ENCODE assay signal across 16 cellular contexts in genomic region chr4:81084624-81085023, GRCh38. TPM values are rescaled to one million over a fixed set of nuclear protein-coding genes. Genes with fewer than 3 reads are reported as not detected.
A peak's percentile ranks its signal among the peaks of the same experiment; 100 is the strongest.
DNase-seq lines count a peak whose midpoint lies in the region; ATAC-seq and TF ChIP-seq lines count a peak whose summit lies in the region.
"Had no signal": no experiment of that assay in that cellular context is flagged by ENCODE, and none has a peak within 500 bp of the region (broad histone marks: within the 10 kb centered on the region; RNA-seq: fewer than 3 reads in every experiment).

No MANE protein-coding gene starts in this region.

- H3K27me3 ChIP-seq in CD8-positive, alpha-beta T cell (ENCODE audit: insufficient read depth, low read length) = no peaks in the 10 kb centered on the region

- no peaks in the 10 kb centered on the region for H3K27me3 Mint-ChIP-seq in nephron progenitor cell (ENCODE audit: low read depth, poor library complexity)
- H3K27me3 Mint-ChIP-seq in CD8-positive, alpha-beta T cell (ENCODE audit: low read depth) = peaks cover 6% of the 10 kb centered on the region

- H3K4me3 Mint-ChIP-seq in nephron progenitor cell = no peak overlapping the region
- no peak overlapping the region for H3K4me3 Mint-ChIP-seq in CD8-positive, alpha-beta T cell

- no peak overlapping the region for H3K4me3 ChIP-seq in fibroblast of pulmonary artery (replicated peaks; ENCODE audit: low read depth, low read length)
- no peak overlapping the region for H3K4me3 ChIP-seq in CD8-positive, alpha-beta T cell (ENCODE audit: low read depth, low read length)

- H3K4me1 Mint-ChIP-seq in nephron progenitor cell = peaks cover 14% of the 10 kb centered on the region
- no peaks in the 10 kb centered on the region for H3K4me1 Mint-ChIP-seq in CD8-positive, alpha-beta T cell (ENCODE audit: low read depth)

- CTCF ChIA-PET in CD8-positive, alpha-beta T cell (lab: Charles Lee) = interaction anchor here (2.4 kb wide), 1 partner anchor 15 kb away, joined by 15 read pairs; no protein-coding TSS in a partner anchor

- no peak overlapping the region for H3K27ac ChIP-seq in CD8-positive, alpha-beta T cell (ENCODE audit: low read depth, low read length)

- POLR2A ChIA-PET in CD8-positive, alpha-beta T cell (lab: Charles Lee) = interaction anchor here (0.6 kb wide), 1 partner anchor 153 kb away, joined by 3 read pairs; no protein-coding TSS in a partner anchor

- DNase-seq in NCI-H146 (lab: John Stamatoyannopoulos, UW) (peak; percentile 1), NCI-H146 treated with DMSO at 0.1 percent for 48 hours (lab: John Stamatoyannopoulos, UW; ENCODE audit: unreplicated experiment) (no peak), NCI-H69 (lab: John Stamatoyannopoulos, UW) (peak; percentile 15), fibroblast of pulmonary artery (ENCODE audit: low read depth) (peak; percentile 16), nephron progenitor cell (peak; percentile 5), OCI-M2 (lab: John Stamatoyannopoulos, UW; ENCODE audit: unreplicated experiment) (no peak)
- DNase-seq in CD8-positive, alpha-beta T cell = no peak
- no peak for DNase-seq in stimulated activated naive CD4-positive, alpha-beta T cell (lab: John Stamatoyannopoulos, UW)
- DNase-seq: C1 segment of cervical spinal cord, KG1, NCI-H1417 treated with DMSO at 0.1 percent for 48 hours, NCI-H2081 treated with DMSO at 0.1 percent for 48 hours, NCI-H774, SK-N-SH had no signal

- peaks cover 38% of the 10 kb centered on the region for H3K9me3 Mint-ChIP-seq in nephron progenitor cell
- H3K9me3 Mint-ChIP-seq in CD8-positive, alpha-beta T cell = no peaks in the 10 kb centered on the region

- TF ChIP-seq CTCF in fibroblast of pulmonary artery (IDR thresholded peaks at IDR 0.05; ENCODE audit: low read length, missing control alignments) (no peak), nephron progenitor cell (IDR thresholded peaks at IDR 0.05) (no peak)
- TF ChIP-seq CTCF in CD8-positive, alpha-beta T cell (IDR thresholded peaks at IDR 0.05) = no peak

- H3K36me3 Mint-ChIP-seq in nephron progenitor cell (ENCODE audit: low read depth) = peaks cover 22% of the 10 kb centered on the region
- H3K36me3 Mint-ChIP-seq in CD8-positive, alpha-beta T cell = no peaks in the 10 kb centered on the region

- H3K27ac Mint-ChIP-seq in nephron progenitor cell = no peak overlapping the region
- H3K27ac Mint-ChIP-seq in CD8-positive, alpha-beta T cell = no peak overlapping the region

- H3K9me3 ChIP-seq in CD8-positive, alpha-beta T cell (ENCODE audit: low read length) = no peaks in the 10 kb centered on the region
- H3K9me3 ChIP-seq: SK-N-SH had no signal

- no peaks in the 10 kb centered on the region for H3K4me1 ChIP-seq in CD8-positive, alpha-beta T cell (ENCODE audit: insufficient read depth, low read length)

- no peak for ATAC-seq in CD8-positive, alpha-beta T cell

- H3K36me3 ChIP-seq in CD8-positive, alpha-beta T cell (ENCODE audit: insufficient read depth, low read length) = no peaks in the 10 kb centered on the region

- intact Hi-C loops in CD8-positive, alpha-beta T cell (cut with DNase I, micrococcal nuclease) = no loop called here

RNA-seq across cellular contexts. Expression of gene BMP3, which starts 54.1 kb away (rescaled TPM):
- not detected for total RNA-seq in CD8-positive, alpha-beta T cell
- total RNA-seq: A172, H4 had no signal

Comparison
In these comparisons a context has a peak if more than half of its experiments do, and no peak if none do; other contexts are left out.
1. DNase-seq: peak in NCI-H146 (single experiment), NCI-H69 (single experiment), fibroblast of pulmonary artery (single experiment) and nephron progenitor cell (single experiment); none in NCI-H146 treated with DMSO at 0.1 percent for 48 hours (single experiment), OCI-M2 (single experiment), CD8-positive, alpha-beta T cell (0 of 7) and stimulated activated naive CD4-positive, alpha-beta T cell (0 of 6).